In the genomic region with DNA sequence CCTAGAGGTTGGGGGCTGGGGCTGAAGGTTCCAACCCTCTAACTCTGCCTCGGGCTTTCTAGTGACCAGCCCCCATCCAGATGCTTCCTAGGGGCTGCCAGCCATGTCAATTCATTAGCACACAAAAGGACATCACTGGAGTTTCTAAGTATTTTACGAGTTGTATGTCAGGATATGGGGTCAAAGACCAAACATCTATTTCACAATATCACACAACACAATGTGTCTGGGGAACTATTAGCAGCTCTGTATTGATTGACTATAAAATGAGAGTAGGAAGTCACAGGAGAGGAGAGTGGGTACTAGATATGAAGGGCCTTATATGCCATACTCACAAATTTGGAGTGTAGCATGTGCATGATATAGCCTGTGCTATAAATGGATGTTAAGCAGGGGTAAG, we compare ENCODE assay signal across 18 cellular contexts. TPM values are rescaled to one million over a fixed set of nuclear protein-coding genes. Genes with fewer than 3 reads are reported as not detected.
DNase-seq lines count a peak whose midpoint lies in the region; ATAC-seq, FAIRE-seq and TF ChIP-seq lines count a peak whose summit lies in the region.
"Had no signal": no experiment of that assay in that cellular context is flagged by ENCODE, and none has a peak within 500 bp of the region (broad histone marks: within the 10 kb centered on the region; RNA-seq: fewer than 3 reads in every experiment).

No MANE protein-coding gene starts in this region.

- TF ChIP-seq POLR2A in HepG2 (IDR thresholded peaks at IDR 0.05; ENCODE audit: insufficient read depth in 1 of 2, low read depth in 2 of 2, low read length in 2 of 2): no peak

- TF ChIP-seq CTCF in HepG2 (CRISPR knock-in tag; IDR thresholded peaks at IDR 0.05): no peak
- TF ChIP-seq CTCF in CD14-positive monocyte (IDR thresholded peaks at IDR 0.05): no peak

- ATAC-seq in HepG2: no peak
- ATAC-seq in HG02938 (IDR thresholded peaks at IDR 0.05; ENCODE audit: unreplicated experiment): no peak

- H3K27ac ChIP-seq in HepG2 (ENCODE audit: extremely low read length, insufficient read depth, low read length) (no peak overlapping the region), small intestine (ENCODE audit: low read depth in 1 of 2, low read length in 1 of 2) (no peak overlapping the region)
- H3K27ac ChIP-seq: BLaER1 had no signal

- H3K4me1 Mint-ChIP-seq in dendritic cell treated with granulocyte-macrophage colony-stimulating factor and Interleukin-4, amounts not matched to agents 40 ng/mL and 50 ng/mL, for 4 days (ENCODE audit: low read depth): peaks cover 20% of the 10 kb centered on the region
- peaks cover 7% of the 10 kb centered on the region for H3K4me1 Mint-ChIP-seq in CD14-positive monocyte
- H3K4me1 Mint-ChIP-seq: IgD-negative memory B cell had no signal

- CTCF ChIA-PET in HepG2 (lab: Yijun Ruan, JAX; ENCODE audit: low intra/inter-chr PET ratio, low total read pairs): no interaction called here

- BruUV-seq in HepG2 (replicated peaks; lab: Mats Ljungman, UMichigan): no TSS peak

- FAIRE-seq in HepG2 (lab: Jason Lieb, UNC) (no peak), small intestine (lab: Jason Lieb, UNC) (no peak)
- FAIRE-seq: H1, HTR-8/SVneo had no signal

- no peak overlapping the region for H3K9ac ChIP-seq in HepG2 (ENCODE audit: insufficient read depth, low read depth, low read length)
- H3K9ac ChIP-seq: BLaER1 had no signal

- no peak overlapping the region for H2AFZ ChIP-seq in HepG2 (ENCODE audit: low read length)

- H3K36me3 ChIP-seq in HepG2 (replicated peaks in 1 of 2; ENCODE audit: control insufficient read depth in 1 of 2, insufficient read depth in 2 of 2, low read length in 2 of 2): peaks cover 1 to 18% of the 10 kb centered on the region in 2 experiments; a peak in 1 of 5 replicates
- no peaks in the 10 kb centered on the region for H3K36me3 ChIP-seq in small intestine (ENCODE audit: control insufficient read depth in 2 of 2, insufficient read depth in 2 of 2, low read length in 2 of 2)

- TF ChIP-seq RAD21 in HepG2 (CRISPR knock-in tag; IDR thresholded peaks at IDR 0.05): no peak

- H3K36me3 Mint-ChIP-seq in dendritic cell treated with granulocyte-macrophage colony-stimulating factor and Interleukin-4, amounts not matched to agents 40 ng/mL and 50 ng/mL, for 4 days (ENCODE audit: low read depth): peaks cover 67% of the 10 kb centered on the region
- H3K36me3 Mint-ChIP-seq in CD14-positive monocyte: peaks cover 49 to 54% of the 10 kb centered on the region in 2 donors

- no peak overlapping the region for H3K4me3 Mint-ChIP-seq in dendritic cell treated with granulocyte-macrophage colony-stimulating factor and Interleukin-4, amounts not matched to agents 40 ng/mL and 50 ng/mL, for 4 days
- no peak overlapping the region for H3K4me3 Mint-ChIP-seq in CD14-positive monocyte
- H3K4me3 Mint-ChIP-seq: CD4-positive, CD25-positive, alpha-beta regulatory T cell; IgD-negative memory B cell had no signal

- H3K27ac Mint-ChIP-seq in dendritic cell treated with granulocyte-macrophage colony-stimulating factor and Interleukin-4, amounts not matched to agents 40 ng/mL and 50 ng/mL, for 4 days: peak overlapping the region; percentile 50
- peak overlapping the region in 1 of 7 donors; percentile 26 for H3K27ac Mint-ChIP-seq in CD14-positive monocyte

- H3K27me3 Mint-ChIP-seq in dendritic cell treated with granulocyte-macrophage colony-stimulating factor and Interleukin-4, amounts not matched to agents 40 ng/mL and 50 ng/mL, for 4 days: no peaks in the 10 kb centered on the region
- no peaks in the 10 kb centered on the region for H3K27me3 Mint-ChIP-seq in CD14-positive monocyte (ENCODE audit: low read depth in 3 of 3)
- H3K27me3 Mint-ChIP-seq: CD4-positive, CD25-positive, alpha-beta regulatory T cell; IgD-negative memory B cell had no signal

- H3K4me1 ChIP-seq in HepG2 (ENCODE audit: insufficient read depth, low read length): peaks cover 12% of the 10 kb centered on the region
- no peaks in the 10 kb centered on the region for H3K4me1 ChIP-seq in small intestine (ENCODE audit: control insufficient read depth in 2 of 2, insufficient read depth in 1 of 2, low read depth in 1 of 2, low read length in 1 of 2)
- H3K4me1 ChIP-seq: BLaER1, HAP-1 had no signal

- POLR2A ChIA-PET in HepG2 (lab: Yijun Ruan, JAX): no interaction called here

- H3K79me2 ChIP-seq in HepG2 (ENCODE audit: insufficient read depth, low read length): no peaks in the 10 kb centered on the region

- intact Hi-C loops in dendritic cell treated with granulocyte-macrophage colony-stimulating factor and Interleukin-4, amounts not matched to agents 40 ng/mL and 50 ng/mL, for 4 days (cut with micrococcal nuclease): no loop called here
- intact Hi-C loops in HepG2 (cut with micrococcal nuclease; ENCODE audit: unreplicated experiment) (no loop called here), CD14-positive monocyte (cut with micrococcal nuclease) (no loop called here)

- no peaks in the 10 kb centered on the region for H4K20me1 ChIP-seq in HepG2 (ENCODE audit: insufficient read depth, low read length)
- H4K20me1 ChIP-seq: BLaER1 had no signal

- H3K27me3 ChIP-seq in HepG2 (ENCODE audit: control insufficient read depth in 1 of 2, insufficient read depth in 2 of 2, low read length in 2 of 2) (no peaks in the 10 kb centered on the region), small intestine (ENCODE audit: control insufficient read depth in 2 of 2, insufficient read depth in 2 of 2, low read length in 2 of 2) (no peaks in the 10 kb centered on the region)
- H3K27me3 ChIP-seq: BLaER1 had no signal

- peak; percentile 2 for DNase-seq in HuH-7.5 (ENCODE audit: low spot score)
- peak; percentile 5 for DNase-seq in HepG2 (ENCODE audit: low spot score)
- peak; percentile 48 for DNase-seq in small intestine
- DNase-seq in CD14-positive monocyte (ENCODE audit: low spot score): no peak
- no peak for DNase-seq in middle frontal gyrus (ENCODE audit: extremely low spot score, low spot score)
- DNase-seq: 8988T; AML-193; CD4-positive, CD25-positive, alpha-beta regulatory T cell; DMS53; GF-D8; KG1 had no signal

- no peaks in the 10 kb centered on the region for H3K9me3 Mint-ChIP-seq in dendritic cell treated with granulocyte-macrophage colony-stimulating factor and Interleukin-4, amounts not matched to agents 40 ng/mL and 50 ng/mL, for 4 days
- peaks cover 0 to 4% (median 0%) of the 10 kb centered on the region in 7 donors for H3K9me3 Mint-ChIP-seq in CD14-positive monocyte

- no peak for TF ChIP-seq EP300 in HepG2 (IDR thresholded peaks at IDR 0.05; ENCODE audit: low read depth in 2 of 2, low read length in 2 of 2)
- TF ChIP-seq EP300 in HepG2 (CRISPR knock-in tag; IDR thresholded peaks at IDR 0.05; ENCODE audit: borderline replicate concordance): no peak

- H3K4me3 ChIP-seq in HepG2 (replicated peaks in 1 of 3; ENCODE audit: insufficient read depth in 1 of 3, low read depth in 2 of 3, low read length in 3 of 3): no peak overlapping the region
- H3K4me3 ChIP-seq in small intestine (ENCODE audit: low read depth in 1 of 2, low read length in 2 of 2): no peak overlapping the region
- H3K4me3 ChIP-seq: BLaER1, HAP-1 had no signal

- in situ Hi-C loops in HepG2 (cut with HindIII; ENCODE audit: extremely low pct_ligation_motif_present, low pct_unique_long_range_greater_than_20kb): no loop called here

- no peak overlapping the region for H3K4me2 ChIP-seq in HepG2 (ENCODE audit: low read depth, low read length)
- H3K4me2 ChIP-seq: BLaER1 had no signal

- H3K9me3 ChIP-seq in HepG2 (ENCODE audit: low read length): no peaks in the 10 kb centered on the region
- no peaks in the 10 kb centered on the region for H3K9me3 ChIP-seq in small intestine (ENCODE audit: control insufficient read depth, low read depth)
- H3K9me3 ChIP-seq: HAP-1 had no signal

- 65% methylated on average over 2 of the region's 2 CpGs for WGBS in HepG2 (ENCODE audit: low lambda C conversion rate)
- WGBS in small intestine, 3 donors: 61 to 77% (median 73%) methylated on average over 2 of the region's 2 CpGs

TF ChIP-seq in HepG2, 621 proteins besides CTCF, POLR2A, EP300 and RAD21 (continues in another document):
- peak; percentile 70 for TF ChIP-seq CEBPB (IDR thresholded peaks at IDR 0.05; ENCODE audit: borderline replicate concordance, low read depth, low read length)

RNA-seq across cellular contexts. Expression of a gene that starts 42.1 kb away (rescaled TPM):
- total RNA-seq in HepG2 (2016; rRNA removed; fragmentation: Illumina TruSeq; extraction: Trizol): 17.9 and 24.4 TPM in 2 replicates
- total RNA-seq in HepG2 (2016; cell fraction: cytosol; rRNA removed; fragmentation: Illumina TruSeq; extraction: Trizol; ENCODE audit: low read depth): 3.0 and 4.7 TPM in 2 replicates
- total RNA-seq in HepG2 (2016; cell fraction: insoluble cytoplasmic fraction; rRNA removed; fragmentation: Illumina TruSeq; extraction: Trizol): 17.0 and 23.7 TPM in 2 replicates
- 8.8 and 9.4 TPM in 2 replicates for total RNA-seq in HepG2 (2016; cell fraction: membrane; rRNA removed; fragmentation: Illumina TruSeq; extraction: Trizol)
- total RNA-seq in HepG2 (2016; cell fraction: nucleus; rRNA removed; fragmentation: Illumina TruSeq; extraction: Trizol): 35.4 and 40.8 TPM in 2 replicates
- polyA plus RNA-seq in HepG2 (2011; rRNA removed) (83.4 and 149 TPM in 2 replicates), small intestine (10 to 100 TPM in 1 of 3 donors, 1 to 10 TPM in 2; 1.8 to 15.8 (median 7.3) TPM), CD14-positive monocyte (10 to 100 TPM; 17.2 to 62.1 TPM)
- polyA plus RNA-seq in HepG2 (2011; cell fraction: cytosol; rRNA removed): 36.7 and 54.7 TPM in 2 replicates
- 52.3 and 53.1 TPM in 2 replicates for polyA plus RNA-seq in HepG2 (2011; cell fraction: nucleus; rRNA removed)
- polyA plus RNA-seq in HepG2 (2012): 53.2 and 56.3 TPM in 2 replicates
- 2.8 and 3.7 TPM in 2 replicates for polyA plus RNA-seq in HepG2 (2016; cell fraction: cytosol; fragmentation: Illumina TruSeq; extraction: Trizol; ENCODE audit: low read depth)
- 12.8 and 14.2 TPM in 2 replicates for polyA plus RNA-seq in HepG2 (2016; cell fraction: insoluble cytoplasmic fraction; fragmentation: Illumina TruSeq; extraction: Trizol; ENCODE audit: low read depth)
- 6.7 and 6.8 TPM in 2 replicates for polyA plus RNA-seq in HepG2 (2016; cell fraction: membrane; fragmentation: Illumina TruSeq; extraction: Trizol; ENCODE audit: low read depth)
- 48.2 and 55.7 TPM in 2 replicates for polyA plus RNA-seq in HepG2 (2016; cell fraction: nucleus; fragmentation: Illumina TruSeq; extraction: Trizol; ENCODE audit: insufficient read depth, low read depth)
- polyA minus RNA-seq in HepG2 (2011; rRNA and poly(A)+ RNA removed; ENCODE audit: low replicate concordance): 24.2 TPM in 1 of 2 replicates, not detected in the other
- 28.9 and 35.4 TPM in 2 replicates for polyA minus RNA-seq in HepG2 (2011; cell fraction: cytosol; rRNA and poly(A)+ RNA removed)
- polyA minus RNA-seq in HepG2 (2011; cell fraction: nucleus; rRNA and poly(A)+ RNA removed): 42.9 and 52.5 TPM in 2 replicates

Comparison
In these comparisons a context has a peak if more than half of its experiments do, and no peak if none do; other contexts are left out.
1. DNase-seq: peak in HuH-7.5 (single experiment), HepG2 (single experiment) and small intestine (single experiment); none in CD14-positive monocyte (single experiment) and middle frontal gyrus (single experiment).